In the genomic region with DNA sequence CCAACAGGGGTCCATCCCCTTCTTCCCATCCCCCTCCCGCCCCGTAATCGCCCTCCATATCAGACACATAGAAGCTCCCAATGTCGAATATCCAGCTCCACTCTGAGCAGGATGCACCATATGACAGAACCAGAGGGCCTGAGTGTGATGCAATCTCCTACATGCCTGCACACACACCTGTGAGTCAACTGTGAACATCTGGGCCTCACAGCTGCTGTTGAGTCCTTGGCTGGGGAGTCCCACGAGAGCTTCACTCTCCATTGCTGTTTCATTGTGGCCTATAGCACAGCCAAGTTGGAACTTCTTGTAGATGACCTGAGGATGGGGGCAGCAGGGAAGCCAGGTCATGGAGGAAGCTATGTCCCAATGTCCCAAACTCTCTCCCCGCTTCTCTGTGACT, we compare ENCODE assay signal across 23 cellular contexts. TPM values are rescaled to one million over a fixed set of nuclear protein-coding genes. Genes with fewer than 3 reads are reported as not detected.
DNase-seq lines count a peak whose midpoint lies in the region; ATAC-seq and TF ChIP-seq lines count a peak whose summit lies in the region.
"Had no signal": no experiment of that assay in that cellular context is flagged by ENCODE, and none has a peak within 500 bp of the region (broad histone marks: within the 10 kb centered on the region; RNA-seq: fewer than 3 reads in every experiment).

No MANE protein-coding gene starts in this region.

- H3K27ac ChIP-seq in uterus: no peak overlapping the region
- H3K27ac ChIP-seq: brain microvascular endothelial cell had no signal

- no peaks in the 10 kb centered on the region for H3K27me3 ChIP-seq in uterus
- H3K27me3 ChIP-seq: brain microvascular endothelial cell had no signal

- H3K4me3 ChIP-seq in uterus: no peak overlapping the region

- H3K27ac Mint-ChIP-seq in stimulated activated naive CD8-positive, alpha-beta T cell treated with anti-CD3 and anti-CD28 coated beads, Interleukin-15, amount 100 ng/mL, for 72 hours: peak overlapping the region; percentile 89 to 94
- H3K27ac Mint-ChIP-seq: B cell had no signal

- no peak for DNase-seq in activated CD4-positive, CD25-positive, alpha-beta regulatory T cell (lab: John Stamatoyannopoulos, UW)
- peak in 1 of 2 donors; percentile 61 for DNase-seq in stimulated activated naive CD8-positive, alpha-beta T cell treated with anti-CD3 and anti-CD28 coated beads, Interleukin-15, amount 100 ng/mL, for 72 hours
- no peak for DNase-seq in stimulated activated naive CD8-positive, alpha-beta T cell treated with anti-CD3 and anti-CD28 coated beads, Interleukin-15, Interleukin-2, amounts not matched to agents 100 U/mL and 50 U/mL, for 24 hours
- DNase-seq in ecto neural progenitor cell (ENCODE audit: low spot score): peak; percentile 7
- DNase-seq in GM10248 (ENCODE audit: extremely low spot score): no peak
- DNase-seq in uterus: no peak
- DNase-seq: 8988T; activated naive CD8-positive, alpha-beta T cell treated with anti-CD3 and anti-CD28 coated beads, Interleukin-2, amount 10 ng/mL, durations not matched to agents 7 days and 5 days; brain microvascular endothelial cell; cortex of kidney; hypothalamus; NCI-H146; NCI-H2171; nucleus accumbens; Right ventricle myocardium superior had no signal

- H3K4me1 ChIP-seq in uterus: no peaks in the 10 kb centered on the region

- POLR2A ChIA-PET in GM10248 (lab: Yijun Ruan, JAX): no interaction called here

- CTCF ChIA-PET in GM10248 (lab: Yijun Ruan, JAX): no interaction called here

- no peaks in the 10 kb centered on the region for H3K36me3 ChIP-seq in uterus
- H3K36me3 ChIP-seq: brain microvascular endothelial cell had no signal

- intact Hi-C loops in uterus (cut with DNase I; ENCODE audit: low total_unique reads): no loop called here

- TF ChIP-seq POLR2A in uterus (IDR thresholded peaks at IDR 0.05): no peak

- H3K4me3 Mint-ChIP-seq in stimulated activated naive CD8-positive, alpha-beta T cell treated with anti-CD3 and anti-CD28 coated beads, Interleukin-15, amount 100 ng/mL, for 72 hours: peak overlapping the region in 1 of 2 donors; percentile 47
- H3K4me3 Mint-ChIP-seq: activated naive CD8-positive, alpha-beta T cell treated with anti-CD3 and anti-CD28 coated beads, Interleukin-2, amount 10 ng/mL, durations not matched to agents 7 days and 5 days; B cell had no signal

- peaks cover 35% of the 10 kb centered on the region for H3K4me1 Mint-ChIP-seq in stimulated activated naive CD8-positive, alpha-beta T cell treated with anti-CD3 and anti-CD28 coated beads, Interleukin-15, amount 100 ng/mL, for 72 hours

- H3K9me3 Mint-ChIP-seq in stimulated activated naive CD8-positive, alpha-beta T cell treated with anti-CD3 and anti-CD28 coated beads, Interleukin-15, amount 100 ng/mL, for 72 hours: no peaks in the 10 kb centered on the region
- H3K9me3 Mint-ChIP-seq: activated naive CD8-positive, alpha-beta T cell treated with anti-CD3 and anti-CD28 coated beads, Interleukin-2, amount 10 ng/mL, durations not matched to agents 7 days and 5 days had no signal

- ATAC-seq in activated CD4-positive, CD25-positive, alpha-beta regulatory T cell treated with anti-CD3 and anti-CD28 coated beads, Interleukin-2, amount 50 U/mL, for 24 hours: peak; percentile 57 to 70
- ATAC-seq in stimulated activated naive CD8-positive, alpha-beta T cell treated with anti-CD3 and anti-CD28 coated beads, Interleukin-15, amount 100 ng/mL, for 72 hours: peak; percentile 94
- ATAC-seq in stimulated activated naive CD8-positive, alpha-beta T cell treated with anti-CD3 and anti-CD28 coated beads, Interleukin-15, Interleukin-2, amounts not matched to agents 100 U/mL and 50 U/mL, for 24 hours: no peak
- ATAC-seq in GM21360 (IDR thresholded peaks at IDR 0.05; ENCODE audit: unreplicated experiment): no peak

- H3K27me3 Mint-ChIP-seq in stimulated activated naive CD8-positive, alpha-beta T cell treated with anti-CD3 and anti-CD28 coated beads, Interleukin-15, amount 100 ng/mL, for 72 hours: no peaks in the 10 kb centered on the region
- H3K27me3 Mint-ChIP-seq: activated naive CD8-positive, alpha-beta T cell treated with anti-CD3 and anti-CD28 coated beads, Interleukin-2, amount 10 ng/mL, durations not matched to agents 7 days and 5 days; B cell had no signal

- H3K9me3 ChIP-seq in uterus: no peaks in the 10 kb centered on the region

- TF ChIP-seq CTCF in GM10248 (IDR thresholded peaks at IDR 0.05; ENCODE audit: control extremely low read depth, extremely low read depth, low read depth, missing control alignments) (no peak), uterus (IDR thresholded peaks at IDR 0.05) (no peak)

RNA-seq across cellular contexts. Expression of gene SLC38A5, which starts 8.2 kb away (rescaled TPM):
- 1 to 10 TPM; 1.8 to 8.1 (median 4.8) TPM for total RNA-seq in uterus

RNA-seq across cellular contexts. Expression of gene FTSJ1, which starts 14.2 kb away (rescaled TPM):
- total RNA-seq in uterus: 10 to 100 TPM in 3 of 4 donors, 1 to 10 TPM in 1; 7.4 to 74.7 (median 51.0) TPM

RNA-seq across cellular contexts. Expression of gene PORCN, which starts 47.0 kb away (rescaled TPM):
- total RNA-seq in uterus: 10 to 100 TPM in 1 of 4 donors, 1 to 10 TPM in 2, under 1 TPM in 1; 0.77 to 16.5 (median 4.8) TPM

RNA-seq across cellular contexts. Expression of gene SSX4B, which starts 50.1 kb away (rescaled TPM):
- total RNA-seq in uterus: not detected
- total RNA-seq: activated naive CD8-positive, alpha-beta T cell treated with anti-CD3 and anti-CD28 coated beads, Interleukin-2, amount 10 ng/mL, durations not matched to agents 7 days and 5 days; B cell; lung microvascular endothelial cell; M059J; renal cortical epithelial cell; Right ventricle myocardium superior; subcutaneous adipose tissue; urinary bladder had no signal

RNA-seq across cellular contexts. Expression of gene EBP, which starts 59.8 kb away (rescaled TPM):
- 10 to 100 TPM in 2 of 4 donors, 1 to 10 TPM in 1, not detected in 1; 2.4 to 23.0 (median 22.1) TPM for total RNA-seq in uterus

Comparison
In these comparisons a context has a peak if more than half of its experiments do, and no peak if none do; other contexts are left out.
1. ATAC-seq: peak in activated CD4-positive, CD25-positive, alpha-beta regulatory T cell treated with anti-CD3 and anti-CD28 coated beads, Interleukin-2, amount 50 U/mL, for 24 hours (2 of 2) and stimulated activated naive CD8-positive, alpha-beta T cell treated with anti-CD3 and anti-CD28 coated beads, Interleukin-15, amount 100 ng/mL, for 72 hours (single experiment); none in stimulated activated naive CD8-positive, alpha-beta T cell treated with anti-CD3 and anti-CD28 coated beads, Interleukin-15, Interleukin-2, amounts not matched to agents 100 U/mL and 50 U/mL, for 24 hours (single experiment) and GM21360 (single experiment).